ENCODE assay signal across 6 cellular contexts in the genomic region with DNA sequence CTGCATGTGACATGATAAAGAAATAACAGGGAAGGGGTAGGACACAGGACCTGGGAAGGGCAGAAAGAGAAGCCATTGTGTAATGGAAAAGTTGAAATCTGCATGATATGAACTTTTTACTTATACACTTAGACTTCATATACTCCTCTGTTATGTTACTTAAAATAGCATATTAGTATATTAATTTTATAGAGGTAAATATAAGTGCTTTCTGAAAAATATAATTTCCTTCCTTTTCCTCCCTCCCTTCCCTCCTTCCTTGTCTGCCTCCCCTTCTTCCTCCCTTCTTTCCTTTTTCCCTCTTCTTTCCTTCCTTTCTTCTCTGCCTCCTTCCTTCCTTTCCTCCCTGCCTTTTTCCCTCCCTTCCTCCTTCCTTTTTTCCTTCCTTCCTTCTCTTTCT.
"Had no signal": no experiment of that assay in that cellular context is flagged by ENCODE, and none has a peak within 500 bp of the region (broad histone marks: within the 10 kb centered on the region; RNA-seq: fewer than 3 reads in every experiment).

No MANE protein-coding gene starts in this region.

- H3K27ac ChIP-seq: HL-60, KMS-11 had no signal

- FAIRE-seq: HTR-8/SVneo had no signal

- H3K9ac ChIP-seq: KMS-11 had no signal

- DNase-seq: IMR-90, KBM-7, KG1 had no signal

- H3K4me2 ChIP-seq: KMS-11 had no signal
